In genomic region chr7:139360210-139360947, GRCh38 we compare ENCODE assay signal across 1 cellular context.
TF ChIP-seq lines count a peak whose summit lies in the region.

No MANE protein-coding gene starts in this region.

TF ChIP-seq in K562, 482 proteins besides CTCF, POLR2A, EP300 and RAD21 (continued from another document and continues in another):
- no peak for TF ChIP-seq RERE (CRISPR knock-in tag; IDR thresholded peaks at IDR 0.05; ENCODE audit: borderline replicate concordance)
- TF ChIP-seq CHAMP1 (IDR thresholded peaks at IDR 0.05): no peak
- TF ChIP-seq C11orf30 (IDR thresholded peaks at IDR 0.05; ENCODE audit: low read depth): peak; percentile 59
- 0 out of 2 replicates have a peak, but pooled peaks have one; percentile 28 for TF ChIP-seq PATZ1 (CRISPR knock-in tag; IDR thresholded peaks at IDR 0.05; ENCODE audit: borderline replicate concordance)
- peak in 1 of 2 experiments; percentile 45; a peak in 1 of 4 replicates for TF ChIP-seq ZNF318 (IDR thresholded peaks at IDR 0.05; ENCODE audit: borderline replicate concordance in 1 of 2, low read depth in 1 of 2)
- TF ChIP-seq ZNF3 (CRISPR knock-in tag; IDR thresholded peaks at IDR 0.05): no peak
- TF ChIP-seq ZNF347 (CRISPR knock-in tag; IDR thresholded peaks at IDR 0.05; ENCODE audit: low read depth): no peak
- TF ChIP-seq ZNF174 (CRISPR knock-in tag; IDR thresholded peaks at IDR 0.05): no peak
- no peak for TF ChIP-seq HDAC2 (IDR thresholded peaks at IDR 0.05)
- TF ChIP-seq ZNF584 (CRISPR knock-in tag; IDR thresholded peaks at IDR 0.05; ENCODE audit: low read depth): no peak
- no peak for TF ChIP-seq PURB (CRISPR knock-in tag; IDR thresholded peaks at IDR 0.05; ENCODE audit: low read depth)
- no peak; the same call in 1 of the 2 replicates for TF ChIP-seq ZNF830 (CRISPR knock-in tag; IDR thresholded peaks at IDR 0.05)
- no peak for TF ChIP-seq ZNF398 (CRISPR knock-in tag; IDR thresholded peaks at IDR 0.05)
- no peak for TF ChIP-seq MIER1 (IDR thresholded peaks at IDR 0.05; ENCODE audit: low read depth)
- no peak for TF ChIP-seq ETS2 (tag; IDR thresholded peaks at IDR 0.05; ENCODE audit: borderline replicate concordance, poor library complexity, severe bottlenecking)
- no peak for TF ChIP-seq DPF2 (IDR thresholded peaks at IDR 0.05)
- TF ChIP-seq EHMT2 (IDR thresholded peaks at IDR 0.05): no peak
- no peak for TF ChIP-seq ZBTB26 (CRISPR knock-in tag; IDR thresholded peaks at IDR 0.05)
- no peak for TF ChIP-seq PHF20 (IDR thresholded peaks at IDR 0.05; ENCODE audit: partially characterized antibody)
- TF ChIP-seq ZBTB43 (CRISPR knock-in tag; IDR thresholded peaks at IDR 0.05): peak; percentile 65; the same call in 1 of the 2 replicates
- no peak for TF ChIP-seq NFIX (CRISPR knock-in tag; IDR thresholded peaks at IDR 0.05; ENCODE audit: low read depth)
- TF ChIP-seq MECOM (CRISPR knock-in tag; IDR thresholded peaks at IDR 0.05): 0 out of 2 replicates have a peak, but pooled peaks have one; percentile 1
- no peak for TF ChIP-seq ZBTB17 (CRISPR knock-in tag; IDR thresholded peaks at IDR 0.05)
- TF ChIP-seq RBFOX2 (IDR thresholded peaks at IDR 0.05; ENCODE audit: low read depth, low read length): peak; percentile 25; the same call in 1 of the 2 replicates
- no peak for TF ChIP-seq CC2D1A (IDR thresholded peaks at IDR 0.05)
- TF ChIP-seq FUS (optimal IDR thresholded peaks at IDR 0.05; ENCODE audit: low read depth, low read length): no peak
- TF ChIP-seq U2AF2 (optimal IDR thresholded peaks at IDR 0.05; ENCODE audit: low read depth, low read length): no peak
- TF ChIP-seq MTA2 (IDR thresholded peaks at IDR 0.05; ENCODE audit: low read depth): no peak
- no peak for TF ChIP-seq GATAD2A (IDR thresholded peaks at IDR 0.05)
- no peak for TF ChIP-seq NR2F6 (CRISPR knock-in tag; IDR thresholded peaks at IDR 0.05)
- TF ChIP-seq SLC30A9 (CRISPR knock-in tag; IDR thresholded peaks at IDR 0.05): no peak
- TF ChIP-seq ESRRB (CRISPR knock-in tag; IDR thresholded peaks at IDR 0.05; ENCODE audit: borderline replicate concordance): no peak
- no peak for TF ChIP-seq CCAR2 (IDR thresholded peaks at IDR 0.05; ENCODE audit: low read depth, low read length)
- TF ChIP-seq KDM1A (IDR thresholded peaks at IDR 0.05): no peak
- TF ChIP-seq ZBED1 (IDR thresholded peaks at IDR 0.05): peak; percentile 6; the same call in 1 of the 2 replicates
- peak; percentile 93 for TF ChIP-seq MYC (IDR thresholded peaks at IDR 0.05; ENCODE audit: low read depth, low read length)
- 0 out of 2 replicates have a peak, but pooled peaks have one; percentile 23 for TF ChIP-seq MYC (CRISPR knock-in tag; IDR thresholded peaks at IDR 0.05; ENCODE audit: borderline replicate concordance, low read depth)
